In the genomic region with DNA sequence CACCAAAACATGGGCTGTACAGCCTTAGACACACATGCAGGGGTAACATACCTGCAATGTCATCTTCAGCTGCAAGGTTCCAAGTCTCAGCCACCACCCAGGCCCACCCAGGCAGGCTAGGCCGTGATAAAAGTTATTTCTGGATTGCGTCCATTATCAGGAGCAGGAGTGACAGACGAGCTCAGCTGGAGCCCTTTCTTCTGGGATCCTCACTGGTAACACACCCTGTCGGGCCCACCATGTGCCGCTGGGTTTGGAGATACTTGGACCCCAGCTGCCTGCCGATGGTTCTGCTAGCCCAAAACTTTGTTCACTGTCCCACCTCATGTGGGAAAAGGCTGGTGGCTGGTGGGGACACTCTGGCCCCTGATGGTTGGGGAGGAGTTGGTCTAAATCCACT, we compare ENCODE assay signal across 14 cellular contexts. TPM values are rescaled to one million over a fixed set of nuclear protein-coding genes. Genes with fewer than 3 reads are reported as not detected.
DNase-seq lines count a peak whose midpoint lies in the region; TF ChIP-seq lines count a peak whose summit lies in the region.
"Had no signal": no experiment of that assay in that cellular context is flagged by ENCODE, and none has a peak within 500 bp of the region (broad histone marks: within the 10 kb centered on the region; RNA-seq: fewer than 3 reads in every experiment).

No MANE protein-coding gene starts in this region.

- H2AFZ ChIP-seq in neural progenitor cell (replicated peaks) (no peak overlapping the region), PC-9 (no peak overlapping the region)

- no peak for TF ChIP-seq CTCF in neural progenitor cell (IDR thresholded peaks at IDR 0.05)
- TF ChIP-seq CTCF in type B pancreatic cell (conservative IDR thresholded peaks at IDR 0.05), result no peak
- no peak for TF ChIP-seq CTCF in coronary artery (IDR thresholded peaks at IDR 0.05)
- no peak for TF ChIP-seq CTCF in sigmoid colon (IDR thresholded peaks at IDR 0.05)
- TF ChIP-seq CTCF in PC-9 (conservative IDR thresholded peaks at IDR 0.05), result no peak
- no peak for TF ChIP-seq CTCF in foreskin fibroblast (IDR thresholded peaks at IDR 0.05; ENCODE audit: low read depth, low read length)

- DNase-seq in HUDEP-2 (lab: John Stamatoyannopoulos, UW; ENCODE audit: unreplicated experiment in 76 of 76) (peak in 46 of 76 experiments; percentile 6 to 76 (median 28)), erythroblast (lab: John Stamatoyannopoulos, UW) (peak; percentile 71 to 84), neural progenitor cell (ENCODE audit: low spot score) (no peak), type B pancreatic cell (ENCODE audit: extremely low spot score, unreplicated experiment) (no peak), coronary artery (ENCODE audit: low spot score) (no peak), sigmoid colon (no peak), PC-9 (no peak), foreskin fibroblast (no peak)
- DNase-seq: C1 segment of cervical spinal cord; CD4-positive, alpha-beta T cell; EL; GOT3; H9 had no signal

- H3K4me3 Mint-ChIP-seq in neural progenitor cell (peak overlapping the region; percentile 11), type B pancreatic cell (peak overlapping the region; percentile 1)
- H3K4me3 Mint-ChIP-seq: B cell; CD4-positive, alpha-beta T cell; H9 had no signal

- no peaks in the 10 kb centered on the region for H3K27me3 ChIP-seq in neural progenitor cell
- no peaks in the 10 kb centered on the region for H3K27me3 ChIP-seq in sigmoid colon
- peaks cover 74% of the 10 kb centered on the region for H3K27me3 ChIP-seq in PC-9 (ENCODE audit: insufficient read depth, low read depth)

- H3K36me3 ChIP-seq in neural progenitor cell (no peaks in the 10 kb centered on the region), sigmoid colon (no peaks in the 10 kb centered on the region), PC-9 (ENCODE audit: low read depth) (no peaks in the 10 kb centered on the region)

- peaks cover 28% of the 10 kb centered on the region for H3K4me1 Mint-ChIP-seq in neural progenitor cell
- H3K4me1 Mint-ChIP-seq in type B pancreatic cell (ENCODE audit: unreplicated experiment), result peaks cover 55% of the 10 kb centered on the region

- H3K4me3 ChIP-seq in neural progenitor cell, result no peak overlapping the region
- H3K4me3 ChIP-seq in coronary artery, result no peak overlapping the region
- no peak overlapping the region for H3K4me3 ChIP-seq in sigmoid colon
- no peak overlapping the region for H3K4me3 ChIP-seq in PC-9
- no peak overlapping the region for H3K4me3 ChIP-seq in foreskin fibroblast (ENCODE audit: low read depth in 1 of 2, low read length in 2 of 2)

- no peaks in the 10 kb centered on the region for H3K36me3 Mint-ChIP-seq in neural progenitor cell
- no peaks in the 10 kb centered on the region for H3K36me3 Mint-ChIP-seq in type B pancreatic cell

- intact Hi-C loops in sigmoid colon (cut with DNase I) (no loop called here), PC-9 (cut with micrococcal nuclease; ENCODE audit: unreplicated experiment) (no loop called here)

- POLR2A ChIA-PET in PC-9 (lab: Charles Lee; ENCODE audit: unreplicated experiment), result no interaction called here

- H3K27ac ChIP-seq in neural progenitor cell (no peak overlapping the region), coronary artery (no peak overlapping the region), sigmoid colon (no peak overlapping the region), PC-9 (no peak overlapping the region)

- H3K9me2 ChIP-seq in PC-9 (ENCODE audit: insufficient read depth), result no peaks in the 10 kb centered on the region

- peaks cover 4% of the 10 kb centered on the region for H3K27me3 Mint-ChIP-seq in neural progenitor cell (ENCODE audit: insufficient read depth, low read depth)
- H3K27me3 Mint-ChIP-seq in type B pancreatic cell, result peaks cover 15% of the 10 kb centered on the region
- H3K27me3 Mint-ChIP-seq: CD4-positive, alpha-beta T cell had no signal

- no peaks in the 10 kb centered on the region for H3K79me2 ChIP-seq in neural progenitor cell (ENCODE audit: low read depth)
- no peaks in the 10 kb centered on the region for H3K79me2 ChIP-seq in PC-9 (ENCODE audit: low read depth)

- H3K27ac Mint-ChIP-seq in neural progenitor cell, result peak overlapping the region; percentile 26
- H3K27ac Mint-ChIP-seq in type B pancreatic cell, result peak overlapping the region; percentile 6
- H3K27ac Mint-ChIP-seq: B cell; CD4-positive, alpha-beta T cell had no signal

- no peak overlapping the region for H3K9ac ChIP-seq in neural progenitor cell

- peaks cover 9% of the 10 kb centered on the region for H3K4me1 ChIP-seq in neural progenitor cell
- H3K4me1 ChIP-seq in sigmoid colon, result peaks cover 0 to 22% (median 13%) of the 10 kb centered on the region in 4 donors
- no peaks in the 10 kb centered on the region for H3K4me1 ChIP-seq in PC-9 (replicated peaks; ENCODE audit: insufficient read depth)

- no peaks in the 10 kb centered on the region for H3K9me3 Mint-ChIP-seq in neural progenitor cell
- H3K9me3 Mint-ChIP-seq in type B pancreatic cell, result no peaks in the 10 kb centered on the region
- H3K9me3 Mint-ChIP-seq: CD4-positive, alpha-beta T cell; H9 had no signal

- no peaks in the 10 kb centered on the region for H4K20me1 ChIP-seq in neural progenitor cell (ENCODE audit: low read depth)
- no peaks in the 10 kb centered on the region for H4K20me1 ChIP-seq in PC-9 (ENCODE audit: insufficient read depth)

- TF ChIP-seq EP300 in sigmoid colon (IDR thresholded peaks at IDR 0.05), result no peak

- H3K9me3 ChIP-seq in neural progenitor cell (ENCODE audit: low read depth) (no peaks in the 10 kb centered on the region), sigmoid colon (no peaks in the 10 kb centered on the region), PC-9 (ENCODE audit: insufficient read depth, low read depth) (no peaks in the 10 kb centered on the region)

- CTCF ChIA-PET in PC-9 (lab: Charles Lee), result no interaction called here

- 55 to 82% methylated on average over 6 of the region's 6 CpGs for WGBS in sigmoid colon, 2 donors

- H3K4me2 ChIP-seq in neural progenitor cell (no peak overlapping the region), PC-9 (no peak overlapping the region)

- H3F3A ChIP-seq in neural progenitor cell (ENCODE audit: low read depth) (no peaks in the 10 kb centered on the region), PC-9 (ENCODE audit: insufficient read depth, low read depth) (no peaks in the 10 kb centered on the region)

- BruUV-seq in PC-9 (replicated peaks; lab: Mats Ljungman, UMichigan), result no TSS peak

- peak; percentile 24 for TF ChIP-seq POLR2A in erythroblast (IDR thresholded peaks at IDR 0.05; ENCODE audit: low read length)
- no peak for TF ChIP-seq POLR2A in sigmoid colon (IDR thresholded peaks at IDR 0.05)

RNA-seq across cellular contexts. Expression of a gene that starts 24.8 kb away (rescaled TPM):
- total RNA-seq in neural progenitor cell (ENCODE audit: low replicate concordance) (0.74 TPM in 1 of 2 replicates, not detected in the other), type B pancreatic cell (ENCODE audit: low replicate concordance) (0.81 and 2.6 TPM in 2 replicates), sigmoid colon (1 to 10 TPM in 1 of 4 donors, under 1 TPM in 3; 0.36 to 1.4 (median 0.60) TPM), PC-9 (2021) (0.33 and 0.83 TPM in 2 replicates)
- under 1 TPM in 1 of 3 donors, not detected in 2; 0.28 TPM for polyA plus RNA-seq in sigmoid colon

Comparison
In these comparisons a context has a peak if more than half of its experiments do, and no peak if none do; other contexts are left out.
1. DNase-seq: peak in HUDEP-2 (46 of 76) and erythroblast (2 of 2); none in neural progenitor cell (single experiment), type B pancreatic cell (single experiment), coronary artery (single experiment), sigmoid colon (single experiment), PC-9 (0 of 2) and foreskin fibroblast (0 of 2).